ENCODE assay signal across 2 cellular contexts in the genomic region with DNA sequence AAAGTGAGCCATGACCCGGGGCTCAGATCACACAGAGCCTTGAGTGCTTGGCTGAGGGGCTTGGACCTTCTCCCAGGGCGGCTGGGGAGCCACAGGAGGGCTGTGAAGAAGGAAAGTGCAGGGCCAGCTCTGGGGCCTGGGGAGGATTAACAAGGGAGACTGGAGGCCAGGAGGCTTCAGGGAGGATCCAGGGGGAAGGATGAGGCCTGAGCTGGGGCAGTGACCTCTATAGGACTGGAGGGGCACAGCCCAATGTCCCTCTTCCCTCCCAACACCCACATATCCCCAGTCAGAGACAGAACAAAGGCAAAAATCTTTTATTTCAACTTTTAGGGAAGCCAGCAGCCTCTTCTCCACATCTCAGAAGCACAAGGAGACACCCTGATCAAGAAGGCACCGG.
TF ChIP-seq lines count a peak whose summit lies in the region.

No MANE protein-coding gene starts in this region.

TF ChIP-seq in H1, 55 proteins besides CTCF, POLR2A, EP300 and RAD21:
- no peak for TF ChIP-seq SUZ12 (IDR thresholded peaks at IDR 0.05; ENCODE audit: low read length)
- TF ChIP-seq RXRA (IDR thresholded peaks at IDR 0.05; ENCODE audit: insufficient read depth, low read depth, low read length), result no peak
- TF ChIP-seq CHD2 (IDR thresholded peaks at IDR 0.05; ENCODE audit: low read length), result no peak
- TF ChIP-seq EGR1 (IDR thresholded peaks at IDR 0.05; ENCODE audit: borderline replicate concordance, low read depth, low read length), result no peak
- no peak for TF ChIP-seq CBX8 (IDR thresholded peaks at IDR 0.05; ENCODE audit: borderline replicate concordance, low read depth, low read length)
- no peak for TF ChIP-seq FOSL1 (IDR thresholded peaks at IDR 0.05; ENCODE audit: insufficient read depth, low read depth, low read length)
- no peak for TF ChIP-seq PHF8 (conservative IDR thresholded peaks at IDR 0.05; ENCODE audit: low read depth, low read length)
- TF ChIP-seq POLR2AphosphoS5 (IDR thresholded peaks at IDR 0.05; ENCODE audit: low read depth, low read length), result no peak
- no peak for TF ChIP-seq TEAD4 (IDR thresholded peaks at IDR 0.05; ENCODE audit: low read depth, low read length)
- TF ChIP-seq CBX5 (IDR thresholded peaks at IDR 0.05; ENCODE audit: low read depth, low read length), result no peak
- no peak for TF ChIP-seq YY1 (IDR thresholded peaks at IDR 0.05; ENCODE audit: low read depth, low read length)
- TF ChIP-seq GTF2F1 (IDR thresholded peaks at IDR 0.05; ENCODE audit: borderline replicate concordance, low read depth, low read length), result no peak
- no peak for TF ChIP-seq RNF2 (IDR thresholded peaks at IDR 0.05; ENCODE audit: borderline replicate concordance, low read depth, low read length, missing control alignments, poor library complexity, severe bottlenecking)
- TF ChIP-seq SIN3A (conservative IDR thresholded peaks at IDR 0.05 in 1 of 2, IDR thresholded peaks at IDR 0.05 in 1 of 2; ENCODE audit: low read depth in 1 of 2, low read length in 2 of 2), result no peak
- TF ChIP-seq SIX5 (IDR thresholded peaks at IDR 0.05; ENCODE audit: low read depth, low read length), result no peak
- TF ChIP-seq NANOG (IDR thresholded peaks at IDR 0.05; ENCODE audit: insufficient read depth, low read depth, low read length, poor library complexity, severe bottlenecking), result no peak
- TF ChIP-seq, protein P1, sequence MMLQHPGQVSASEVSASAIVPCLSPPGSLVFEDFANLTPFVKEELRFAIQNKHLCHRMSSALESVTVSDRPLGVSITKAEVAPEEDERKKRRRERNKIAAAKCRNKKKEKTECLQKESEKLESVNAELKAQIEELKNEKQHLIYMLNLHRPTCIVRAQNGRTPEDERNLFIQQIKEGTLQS (IDR thresholded peaks at IDR 0.05; ENCODE audit: insufficient read depth, low read depth, low read length), result no peak
- TF ChIP-seq, protein P2, sequence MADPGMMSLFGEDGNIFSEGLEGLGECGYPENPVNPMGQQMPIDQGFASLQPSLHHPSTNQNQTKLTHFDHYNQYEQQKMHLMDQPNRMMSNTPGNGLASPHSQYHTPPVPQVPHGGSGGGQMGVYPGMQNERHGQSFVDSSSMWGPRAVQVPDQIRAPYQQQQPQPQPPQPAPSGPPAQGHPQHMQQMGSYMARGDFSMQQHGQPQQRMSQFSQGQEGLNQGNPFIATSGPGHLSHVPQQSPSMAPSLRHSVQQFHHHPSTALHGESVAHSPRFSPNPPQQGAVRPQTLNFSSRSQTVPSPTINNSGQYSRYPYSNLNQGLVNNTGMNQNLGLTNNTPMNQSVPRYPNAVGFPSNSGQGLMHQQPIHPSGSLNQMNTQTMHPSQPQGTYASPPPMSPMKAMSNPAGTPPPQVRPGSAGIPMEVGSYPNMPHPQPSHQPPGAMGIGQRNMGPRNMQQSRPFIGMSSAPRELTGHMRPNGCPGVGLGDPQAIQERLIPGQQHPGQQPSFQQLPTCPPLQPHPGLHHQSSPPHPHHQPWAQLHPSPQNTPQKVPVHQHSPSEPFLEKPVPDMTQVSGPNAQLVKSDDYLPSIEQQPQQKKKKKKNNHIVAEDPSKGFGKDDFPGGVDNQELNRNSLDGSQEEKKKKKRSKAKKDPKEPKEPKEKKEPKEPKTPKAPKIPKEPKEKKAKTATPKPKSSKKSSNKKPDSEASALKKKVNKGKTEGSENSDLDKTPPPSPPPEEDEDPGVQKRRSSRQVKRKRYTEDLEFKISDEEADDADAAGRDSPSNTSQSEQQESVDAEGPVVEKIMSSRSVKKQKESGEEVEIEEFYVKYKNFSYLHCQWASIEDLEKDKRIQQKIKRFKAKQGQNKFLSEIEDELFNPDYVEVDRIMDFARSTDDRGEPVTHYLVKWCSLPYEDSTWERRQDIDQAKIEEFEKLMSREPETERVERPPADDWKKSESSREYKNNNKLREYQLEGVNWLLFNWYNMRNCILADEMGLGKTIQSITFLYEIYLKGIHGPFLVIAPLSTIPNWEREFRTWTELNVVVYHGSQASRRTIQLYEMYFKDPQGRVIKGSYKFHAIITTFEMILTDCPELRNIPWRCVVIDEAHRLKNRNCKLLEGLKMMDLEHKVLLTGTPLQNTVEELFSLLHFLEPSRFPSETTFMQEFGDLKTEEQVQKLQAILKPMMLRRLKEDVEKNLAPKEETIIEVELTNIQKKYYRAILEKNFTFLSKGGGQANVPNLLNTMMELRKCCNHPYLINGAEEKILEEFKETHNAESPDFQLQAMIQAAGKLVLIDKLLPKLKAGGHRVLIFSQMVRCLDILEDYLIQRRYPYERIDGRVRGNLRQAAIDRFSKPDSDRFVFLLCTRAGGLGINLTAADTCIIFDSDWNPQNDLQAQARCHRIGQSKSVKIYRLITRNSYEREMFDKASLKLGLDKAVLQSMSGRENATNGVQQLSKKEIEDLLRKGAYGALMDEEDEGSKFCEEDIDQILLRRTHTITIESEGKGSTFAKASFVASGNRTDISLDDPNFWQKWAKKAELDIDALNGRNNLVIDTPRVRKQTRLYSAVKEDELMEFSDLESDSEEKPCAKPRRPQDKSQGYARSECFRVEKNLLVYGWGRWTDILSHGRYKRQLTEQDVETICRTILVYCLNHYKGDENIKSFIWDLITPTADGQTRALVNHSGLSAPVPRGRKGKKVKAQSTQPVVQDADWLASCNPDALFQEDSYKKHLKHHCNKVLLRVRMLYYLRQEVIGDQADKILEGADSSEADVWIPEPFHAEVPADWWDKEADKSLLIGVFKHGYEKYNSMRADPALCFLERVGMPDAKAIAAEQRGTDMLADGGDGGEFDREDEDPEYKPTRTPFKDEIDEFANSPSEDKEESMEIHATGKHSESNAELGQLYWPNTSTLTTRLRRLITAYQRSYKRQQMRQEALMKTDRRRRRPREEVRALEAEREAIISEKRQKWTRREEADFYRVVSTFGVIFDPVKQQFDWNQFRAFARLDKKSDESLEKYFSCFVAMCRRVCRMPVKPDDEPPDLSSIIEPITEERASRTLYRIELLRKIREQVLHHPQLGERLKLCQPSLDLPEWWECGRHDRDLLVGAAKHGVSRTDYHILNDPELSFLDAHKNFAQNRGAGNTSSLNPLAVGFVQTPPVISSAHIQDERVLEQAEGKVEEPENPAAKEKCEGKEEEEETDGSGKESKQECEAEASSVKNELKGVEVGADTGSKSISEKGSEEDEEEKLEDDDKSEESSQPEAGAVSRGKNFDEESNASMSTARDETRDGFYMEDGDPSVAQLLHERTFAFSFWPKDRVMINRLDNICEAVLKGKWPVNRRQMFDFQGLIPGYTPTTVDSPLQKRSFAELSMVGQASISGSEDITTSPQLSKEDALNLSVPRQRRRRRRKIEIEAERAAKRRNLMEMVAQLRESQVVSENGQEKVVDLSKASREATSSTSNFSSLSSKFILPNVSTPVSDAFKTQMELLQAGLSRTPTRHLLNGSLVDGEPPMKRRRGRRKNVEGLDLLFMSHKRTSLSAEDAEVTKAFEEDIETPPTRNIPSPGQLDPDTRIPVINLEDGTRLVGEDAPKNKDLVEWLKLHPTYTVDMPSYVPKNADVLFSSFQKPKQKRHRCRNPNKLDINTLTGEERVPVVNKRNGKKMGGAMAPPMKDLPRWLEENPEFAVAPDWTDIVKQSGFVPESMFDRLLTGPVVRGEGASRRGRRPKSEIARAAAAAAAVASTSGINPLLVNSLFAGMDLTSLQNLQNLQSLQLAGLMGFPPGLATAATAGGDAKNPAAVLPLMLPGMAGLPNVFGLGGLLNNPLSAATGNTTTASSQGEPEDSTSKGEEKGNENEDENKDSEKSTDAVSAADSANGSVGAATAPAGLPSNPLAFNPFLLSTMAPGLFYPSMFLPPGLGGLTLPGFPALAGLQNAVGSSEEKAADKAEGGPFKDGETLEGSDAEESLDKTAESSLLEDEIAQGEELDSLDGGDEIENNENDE (IDR thresholded peaks at IDR 0.05; ENCODE audit: insufficient replicate concordance, low read length), result no peak
TF ChIP-seq in H1: peak in this region for 0.

TF ChIP-seq in GM12891, 5 proteins besides CTCF, POLR2A, EP300 and RAD21:
- no peak for TF ChIP-seq POLR2AphosphoS5 (IDR thresholded peaks at IDR 0.05; ENCODE audit: low read depth, low read length)
- no peak for TF ChIP-seq TAF1 (IDR thresholded peaks at IDR 0.05; ENCODE audit: low read depth, low read length)
- TF ChIP-seq SPI1 (IDR thresholded peaks at IDR 0.05; ENCODE audit: low read depth, low read length), result no peak
- TF ChIP-seq POU2F2 (IDR thresholded peaks at IDR 0.05; ENCODE audit: low read depth, low read length), result no peak
- no peak for TF ChIP-seq PAX5 (IDR thresholded peaks at IDR 0.05; ENCODE audit: insufficient read depth, low read length, severe bottlenecking)
